Comparison of ENCODE assay signal across 1 cellular context in genomic region chr3:3134750-3135448, GRCh38.
TF ChIP-seq lines count a peak whose summit lies in the region.

No MANE protein-coding gene starts in this region.

TF ChIP-seq in GM12891, 5 proteins besides CTCF, POLR2A, EP300 and RAD21:
- TF ChIP-seq SPI1 (IDR thresholded peaks at IDR 0.05; ENCODE audit: low read depth, low read length) (no peak), PAX5 (IDR thresholded peaks at IDR 0.05; ENCODE audit: insufficient read depth, low read length, severe bottlenecking) (no peak), TAF1 (IDR thresholded peaks at IDR 0.05; ENCODE audit: low read depth, low read length) (no peak), POLR2AphosphoS5 (IDR thresholded peaks at IDR 0.05; ENCODE audit: low read depth, low read length) (no peak), POU2F2 (IDR thresholded peaks at IDR 0.05; ENCODE audit: low read depth, low read length) (no peak)
